In genomic region chr2:160371251-160372009, GRCh38 we compare ENCODE assay signal across 10 cellular contexts.
DNase-seq lines count a peak whose midpoint lies in the region; ATAC-seq and TF ChIP-seq lines count a peak whose summit lies in the region.
"Had no signal": no experiment of that assay in that cellular context is flagged by ENCODE, and none has a peak within 500 bp of the region (broad histone marks: within the 10 kb centered on the region; RNA-seq: fewer than 3 reads in every experiment).

No MANE protein-coding gene starts in this region.

- POLR2A ChIA-PET in PC-9 (lab: Charles Lee; ENCODE audit: unreplicated experiment): no interaction called here

- no peaks in the 10 kb centered on the region for H3F3A ChIP-seq in PC-9 (ENCODE audit: insufficient read depth, low read depth)

- no peak overlapping the region for H3K4me3 Mint-ChIP-seq in osteocyte (ENCODE audit: unreplicated experiment)

- no peaks in the 10 kb centered on the region for H3K27me3 Mint-ChIP-seq in osteocyte (ENCODE audit: unreplicated experiment)

- H4K20me1 ChIP-seq in PC-9 (ENCODE audit: insufficient read depth): no peaks in the 10 kb centered on the region

- no peaks in the 10 kb centered on the region for H3K4me1 ChIP-seq in PC-9 (replicated peaks; ENCODE audit: insufficient read depth)

- H3K27me3 ChIP-seq in PC-9 (ENCODE audit: insufficient read depth, low read depth): no peaks in the 10 kb centered on the region

- ATAC-seq in HG03175 (IDR thresholded peaks at IDR 0.05; ENCODE audit: unreplicated experiment): no peak

- BruUV-seq in PC-9 (replicated peaks; lab: Mats Ljungman, UMichigan): no TSS peak

- H3K4me1 Mint-ChIP-seq in osteocyte (ENCODE audit: unreplicated experiment): peaks cover 98% of the 10 kb centered on the region

- peaks cover 5% of the 10 kb centered on the region for H3K9me3 Mint-ChIP-seq in osteocyte (ENCODE audit: unreplicated experiment)

- H3K36me3 Mint-ChIP-seq in osteocyte (ENCODE audit: unreplicated experiment): peaks cover 11% of the 10 kb centered on the region

- peak overlapping the region; percentile 89 for H3K27ac Mint-ChIP-seq in osteocyte (ENCODE audit: unreplicated experiment)

- no peak overlapping the region for H3K4me2 ChIP-seq in PC-9

- intact Hi-C loops in PC-9 (cut with micrococcal nuclease; ENCODE audit: unreplicated experiment): no loop called here

- TF ChIP-seq CTCF in PC-9 (conservative IDR thresholded peaks at IDR 0.05): no peak
- no peak for TF ChIP-seq CTCF in fibroblast of pulmonary artery (IDR thresholded peaks at IDR 0.05; ENCODE audit: low read length, missing control alignments)
- TF ChIP-seq CTCF in osteocyte (IDR thresholded peaks at IDR 0.05): no peak

- CTCF ChIA-PET in PC-9 (lab: Charles Lee): no interaction called here

- H2AFZ ChIP-seq in PC-9: no peak overlapping the region

- H3K27ac ChIP-seq in PC-9: 0 out of 2 replicates have a peak overlapping the region, but pooled peaks have one; percentile 20

- no peaks in the 10 kb centered on the region for H3K9me3 ChIP-seq in PC-9 (ENCODE audit: insufficient read depth, low read depth)
- H3K9me3 ChIP-seq: thoracic aorta had no signal

- H3K79me2 ChIP-seq in PC-9 (ENCODE audit: low read depth): peaks cover 87% of the 10 kb centered on the region

- no peaks in the 10 kb centered on the region for H3K9me2 ChIP-seq in PC-9 (ENCODE audit: insufficient read depth)

- H3K36me3 ChIP-seq in PC-9 (ENCODE audit: low read depth): peaks cover 2% of the 10 kb centered on the region; the same call in 1 of the 2 replicates
- H3K36me3 ChIP-seq: thoracic aorta had no signal

- H3K4me3 ChIP-seq in PC-9 (no peak overlapping the region), fibroblast of pulmonary artery (replicated peaks; ENCODE audit: low read depth, low read length) (no peak overlapping the region)
- H3K4me3 ChIP-seq: thoracic aorta had no signal

- DNase-seq in GF-D8 (lab: John Stamatoyannopoulos, UW): peak; percentile 27
- no peak for DNase-seq in PC-9
- peak; percentile 80 for DNase-seq in fibroblast of pulmonary artery (ENCODE audit: low read depth)
- DNase-seq in osteocyte (ENCODE audit: extremely low spot score, unreplicated experiment): no peak
- no peak for DNase-seq in stimulated activated CD4-positive, alpha-beta T cell treated with anti-CD3 and anti-CD28 coated beads, Interleukin-4, amount 100 ng/mL, for 1 hour
- no peak for DNase-seq in glomerular visceral epithelial cell (ENCODE audit: extremely low spot score)
- no peak for DNase-seq in GDM1 (lab: John Stamatoyannopoulos, UW)
- DNase-seq: DMS153 had no signal

Comparison
In these comparisons a context has a peak if more than half of its experiments do, and no peak if none do; other contexts are left out.
1. DNase-seq: peak in GF-D8 (single experiment) and fibroblast of pulmonary artery (single experiment); none in PC-9 (0 of 2), osteocyte (single experiment), stimulated activated CD4-positive, alpha-beta T cell treated with anti-CD3 and anti-CD28 coated beads, Interleukin-4, amount 100 ng/mL, for 1 hour (single experiment), glomerular visceral epithelial cell (single experiment) and GDM1 (single experiment).